Comparison of ENCODE assay signal across 26 cellular contexts in genomic region chr9:27519466-27520465, GRCh38. TPM values are rescaled to one million over a fixed set of nuclear protein-coding genes. Genes with fewer than 3 reads are reported as not detected.
A peak's percentile ranks its signal among the peaks of the same experiment; 100 is the strongest.
DNase-seq lines count a peak whose midpoint lies in the region; ATAC-seq, FAIRE-seq and TF ChIP-seq lines count a peak whose summit lies in the region.
"Had no signal": no experiment of that assay in that cellular context is flagged by ENCODE, and none has a peak within 500 bp of the region (broad histone marks: within the 10 kb centered on the region; RNA-seq: fewer than 3 reads in every experiment).

No MANE protein-coding gene starts in this region.

- no peak for TF ChIP-seq RAD21 in A549 (conservative IDR thresholded peaks at IDR 0.05 in 1 of 2, IDR thresholded peaks at IDR 0.05 in 1 of 2)

- POLR2A ChIA-PET in A549 (lab: Yijun Ruan, JAX), result interaction anchor here (0.9 kb wide), 1 partner anchor 93 kb away, joined by 3 read pairs; no protein-coding TSS in a partner anchor

- peak overlapping the region; percentile 59 for H3K4me2 ChIP-seq in A549

- CTCF ChIA-PET in A549 (lab: Yijun Ruan, JAX), result interaction anchor here (1.0 to 2.6 kb wide), 4 partner anchors 10 to 186 kb away, joined by 3 to 14 read pairs (median 7); partner anchors contain the start of gene MOB3B

- peak overlapping the region; percentile 68 to 83 for H3K27ac ChIP-seq in A549
- H3K27ac ChIP-seq: coronary artery, gastrocnemius medialis, testis, uterus had no signal

- no peaks in the 10 kb centered on the region for H3K9me3 ChIP-seq in A549
- H3K9me3 ChIP-seq: gastrocnemius medialis, testis, uterus had no signal

- no peak overlapping the region for H3K4me3 ChIP-seq in A549
- H3K4me3 ChIP-seq: coronary artery, gastrocnemius medialis, testis, uterus had no signal

- TF ChIP-seq POLR2A in A549 (IDR thresholded peaks at IDR 0.05; ENCODE audit: low read length), result no peak

- peak in 1 of 2 experiments; percentile 49 for DNase-seq in A549 (ENCODE audit: low read depth in 1 of 2, low spot score in 1 of 2)
- peak; percentile 67 for DNase-seq in HPDE6-E6E7 (ENCODE audit: extremely low spot score)
- DNase-seq in T1000 (lab: John Stamatoyannopoulos, UW), result peak; percentile 25
- peak; percentile 61 for DNase-seq in iris pigment epithelial cell (ENCODE audit: low read depth)
- no peak for DNase-seq in DMS 273 treated with DMSO at 0.1 percent for 48 hours (lab: John Stamatoyannopoulos, UW)
- no peak for DNase-seq in activated T-cell treated with anti-CD3 and anti-CD28 coated beads, Interleukin-2, amount 50 U/mL, for 1 hour
- DNase-seq in ACHN, result no peak
- no peak for DNase-seq in amygdala (lab: John Stamatoyannopoulos, UW)
- DNase-seq: 8988T; activated B cell treated with CpG ODN at 0.5 μM for 24 hours; activated naive CD4-positive, alpha-beta T cell treated with anti-CD3 and anti-CD28 coated beads, Interleukin-2, amount 10 ng/mL, durations not matched to agents 7 days and 5 days; CD8-positive, alpha-beta T cell; gastrocnemius medialis; H9; KG1; naive B cell; NCI-H1417 treated with DMSO at 0.1 percent for 48 hours; NCI-H2107; NCI-H446 treated with DMSO at 0.1 percent for 48 hours; OCI-M1; Right ventricle myocardium superior; stimulated activated naive CD8-positive, alpha-beta T cell treated with anti-CD3 and anti-CD28 coated beads, Interleukin-15, Interleukin-2, amounts not matched to agents 100 U/mL and 50 U/mL, for 24 hours; testis; uterus had no signal

- TF ChIP-seq CTCF in A549 (IDR thresholded peaks at IDR 0.05), result no peak

- no peak for TF ChIP-seq EP300 in A549 (IDR thresholded peaks at IDR 0.05)

- peaks cover 30% of the 10 kb centered on the region for H3K4me1 ChIP-seq in A549

- in situ Hi-C loops in ACHN (cut with HindIII; ENCODE audit: low pct_ligation_motif_present, low pct_unique_long_range_greater_than_20kb, low sequenced_read_pairs), result no loop called here

- 15% methylated on average over 10 of the region's 10 CpGs for WGBS in A549 (ENCODE audit: missing lambda C conversion rate)

- peak; percentile 84 to 88 for ATAC-seq in A549
- ATAC-seq: CD8-positive, alpha-beta T cell; left lobe of liver; stimulated activated naive CD8-positive, alpha-beta T cell treated with anti-CD3 and anti-CD28 coated beads, Interleukin-15, Interleukin-2, amounts not matched to agents 100 U/mL and 50 U/mL, for 24 hours had no signal

- FAIRE-seq in A549 (lab: Jason Lieb, UNC), result peak; percentile 86

TF ChIP-seq in A549, 52 proteins besides CTCF, POLR2A, EP300 and RAD21:
- TF ChIP-seq BHLHE40 (IDR thresholded peaks at IDR 0.05; ENCODE audit: low read depth, low read length) (no peak), NPAS2 (CRISPR knock-in tag; IDR thresholded peaks at IDR 0.05; ENCODE audit: borderline replicate concordance) (no peak), NFE2L2 (conservative IDR thresholded peaks at IDR 0.05; ENCODE audit: low read length) (no peak), REST (IDR thresholded peaks at IDR 0.05) (no peak), FOSL2 (IDR thresholded peaks at IDR 0.05) (peak; percentile 36; the same call in 1 of the 2 replicates), FOSL2 (CRISPR knock-in tag; IDR thresholded peaks at IDR 0.05) (peak; percentile 59), EHF (CRISPR knock-in tag; IDR thresholded peaks at IDR 0.05) (no peak), BCL3 (IDR thresholded peaks at IDR 0.05) (no peak), ATOH8 (CRISPR knock-in tag; IDR thresholded peaks at IDR 0.05; ENCODE audit: low read depth) (no peak), TP53 (CRISPR knock-in tag; IDR thresholded peaks at IDR 0.05) (no peak), TFCP2L1 (CRISPR knock-in tag; IDR thresholded peaks at IDR 0.05) (no peak), GATA3 (IDR thresholded peaks at IDR 0.05; ENCODE audit: borderline replicate concordance) (peak; percentile 66; the same call in 1 of the 2 replicates), CEBPB (IDR thresholded peaks at IDR 0.05) (no peak), SREBF2 (IDR thresholded peaks at IDR 0.05) (no peak), CHD4 (IDR thresholded peaks at IDR 0.05; ENCODE audit: borderline replicate concordance) (no peak), JUNB (IDR thresholded peaks at IDR 0.05) (peak; percentile 59), HOXA7 (CRISPR knock-in tag; IDR thresholded peaks at IDR 0.05) (no peak), ESRRA (IDR thresholded peaks at IDR 0.05; ENCODE audit: borderline replicate concordance, low read length) (no peak), KDM5A (IDR thresholded peaks at IDR 0.05) (no peak), HMGXB4 (CRISPR knock-in tag; IDR thresholded peaks at IDR 0.05; ENCODE audit: borderline replicate concordance) (no peak), ZSCAN20 (CRISPR knock-in tag; IDR thresholded peaks at IDR 0.05) (no peak), SMC3 (IDR thresholded peaks at IDR 0.05) (no peak)

RNA-seq across cellular contexts. Expression of gene IFNK, which starts 4.3 kb away (rescaled TPM):
- not detected in 2 replicates for polyA plus RNA-seq in A549 (2011; rRNA removed)
- not detected in 2 replicates for polyA plus RNA-seq in A549 (2012; cell fraction: cytosol; rRNA removed)
- polyA plus RNA-seq in A549 (2012; cell fraction: nucleus; rRNA removed), result not detected in 2 replicates
- not detected in 3 replicates for polyA plus RNA-seq in A549 (2017; fragmentation: RNase III; extraction: RNeasy Plus Mini Kit Qiagen cat#74134 plus additional on column Dnase treatment)
- polyA minus RNA-seq in A549 (2011; rRNA and poly(A)+ RNA removed), result not detected in 2 replicates

RNA-seq across cellular contexts. Expression of gene MOB3B, which starts 9.8 kb away (rescaled TPM):
- polyA plus RNA-seq in A549 (2011; rRNA removed) (5.2 and 6.0 TPM in 2 replicates), A549 (2017; fragmentation: RNase III; extraction: RNeasy Plus Mini Kit Qiagen cat#74134 plus additional on column Dnase treatment) (5.7 to 7.6 TPM (median 6.4 TPM) in 3 replicates)
- 2.0 and 2.6 TPM in 2 replicates for polyA plus RNA-seq in A549 (2012; cell fraction: cytosol; rRNA removed)
- polyA plus RNA-seq in A549 (2012; cell fraction: nucleus; rRNA removed), result 1.1 and 1.9 TPM in 2 replicates
- 8.3 and 8.5 TPM in 2 replicates for polyA minus RNA-seq in A549 (2011; rRNA and poly(A)+ RNA removed)

RNA-seq across cellular contexts. Expression of gene C9orf72, which starts 53.5 kb away (rescaled TPM):
- 10.7 and 16.4 TPM in 2 replicates for polyA plus RNA-seq in A549 (2011; rRNA removed)
- polyA plus RNA-seq in A549 (2012; cell fraction: cytosol; rRNA removed), result 1.5 and 1.9 TPM in 2 replicates
- polyA plus RNA-seq in A549 (2012; cell fraction: nucleus; rRNA removed), result 1.7 and 2.9 TPM in 2 replicates
- 3.0 to 4.1 TPM (median 4.0 TPM) in 3 replicates for polyA plus RNA-seq in A549 (2017; fragmentation: RNase III; extraction: RNeasy Plus Mini Kit Qiagen cat#74134 plus additional on column Dnase treatment)
- polyA minus RNA-seq in A549 (2011; rRNA and poly(A)+ RNA removed), result 4.2 and 5.1 TPM in 2 replicates

Comparison
In these comparisons a context has a peak if more than half of its experiments do, and no peak if none do; other contexts are left out.
1. DNase-seq: peak in HPDE6-E6E7 (single experiment), T1000 (single experiment) and iris pigment epithelial cell (single experiment); none in DMS 273 treated with DMSO at 0.1 percent for 48 hours (single experiment), activated T-cell treated with anti-CD3 and anti-CD28 coated beads, Interleukin-2, amount 50 U/mL, for 1 hour (single experiment), ACHN (single experiment) and amygdala (0 of 56).